Comparison of ENCODE assay signal across 8 cellular contexts in the genomic region with DNA sequence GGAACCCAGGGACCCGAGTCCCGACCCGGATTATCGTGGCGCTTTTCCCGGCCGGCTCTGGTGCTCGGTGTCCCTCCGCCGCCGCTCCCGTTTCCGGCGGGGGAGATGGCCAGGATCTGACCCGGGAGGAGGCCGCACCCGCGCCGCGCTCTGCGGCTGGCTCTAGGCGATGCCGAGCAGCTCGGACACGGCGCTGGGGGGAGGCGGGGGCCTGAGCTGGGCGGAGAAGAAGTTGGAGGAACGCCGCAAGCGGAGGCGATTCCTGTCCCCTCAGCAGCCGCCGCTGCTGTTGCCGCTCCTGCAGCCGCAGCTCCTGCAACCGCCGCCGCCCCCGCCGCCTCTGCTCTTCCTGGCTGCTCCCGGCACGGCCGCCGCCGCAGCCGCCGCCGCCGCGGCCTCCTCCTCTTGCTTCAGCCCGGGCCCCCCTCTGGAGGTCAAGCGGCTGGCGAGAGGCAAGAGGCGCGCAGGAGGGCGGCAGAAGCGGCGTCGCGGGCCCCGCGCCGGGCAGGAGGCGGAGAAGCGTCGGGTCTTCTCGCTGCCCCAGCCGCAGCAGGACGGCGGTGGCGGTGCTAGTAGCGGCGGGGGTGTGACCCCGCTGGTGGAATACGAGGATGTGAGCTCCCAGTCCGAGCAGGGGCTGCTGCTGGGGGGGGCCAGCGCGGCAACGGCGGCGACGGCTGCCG. TPM values are rescaled to one million over a fixed set of nuclear protein-coding genes. Genes with fewer than 3 reads are reported as not detected.
DNase-seq lines count a peak whose midpoint lies in the region; ATAC-seq, FAIRE-seq and TF ChIP-seq lines count a peak whose summit lies in the region.

No MANE protein-coding gene starts in this region.

- peak overlapping the region; percentile 40 for H2AFZ ChIP-seq in endothelial cell of umbilical vein (ENCODE audit: low read depth, low read length)

- no peaks in the 10 kb centered on the region for H3K9me1 ChIP-seq in endothelial cell of umbilical vein (replicated peaks; ENCODE audit: control insufficient read depth, extremely low read depth, insufficient read depth, low read length)

- POLR2A ChIA-PET in endothelial cell of umbilical vein (lab: Charles Lee) = no interaction called here

- peak; percentile 18 for DNase-seq in NCI-H2029 (lab: John Stamatoyannopoulos, UW)
- no peak for DNase-seq in NCI-H2029 treated with DMSO at 0.1 percent for 48 hours (lab: John Stamatoyannopoulos, UW)
- DNase-seq in NCI-H1105 (lab: John Stamatoyannopoulos, UW) = peak; percentile 35
- DNase-seq in activated T-cell treated with anti-CD3 and anti-CD28 coated beads for 1 hour (ENCODE audit: low read depth) = peak; percentile 12
- DNase-seq in endothelial cell of umbilical vein (ENCODE audit: low read depth, low spot score) = peak; percentile 46
- peak; percentile 55 to 72 (median 70) for DNase-seq in mucosa of descending colon
- peak; percentile 2 to 4 for DNase-seq in stimulated activated CD8-positive, alpha-beta memory T cell treated with anti-CD3 and anti-CD28 coated beads, Interleukin-4, amount 100 ng/mL, for 4 hours (ENCODE audit: low read depth in 2 of 2, low spot score in 1 of 2)

- CTCF ChIA-PET in endothelial cell of umbilical vein (lab: Charles Lee) = interaction anchor here (0.6 to 5.9 kb wide), 5 partner anchors 54 to 370 kb away, joined by 4 to 62 read pairs (median 7); no protein-coding TSS in a partner anchor

- H3K9me3 ChIP-seq in endothelial cell of umbilical vein (replicated peaks; ENCODE audit: control insufficient read depth, insufficient read depth, low read length) (no peaks in the 10 kb centered on the region), mucosa of descending colon (no peaks in the 10 kb centered on the region)

- intact Hi-C loops in endothelial cell of umbilical vein (cut with micrococcal nuclease) = loop anchor here (1.0 kb wide), 3 partner anchors 54 to 184 kb away; a partner anchor contains a TSS
- intact Hi-C loops in mucosa of descending colon (cut with DNase I, micrococcal nuclease) = no loop called here

- H3K36me3 ChIP-seq in endothelial cell of umbilical vein (ENCODE audit: control insufficient read depth in 2 of 2, extremely low read depth in 1 of 2, insufficient read depth in 2 of 2, low read length in 2 of 2) (no peaks in the 10 kb centered on the region), mucosa of descending colon (ENCODE audit: low read depth) (no peaks in the 10 kb centered on the region)

- TF ChIP-seq POLR2A in endothelial cell of umbilical vein (IDR thresholded peaks at IDR 0.05; ENCODE audit: low read depth, low read length) = no peak

- peak; percentile 13 for ATAC-seq in mucosa of descending colon
- no peak for ATAC-seq in GM18861 (IDR thresholded peaks at IDR 0.05; ENCODE audit: unreplicated experiment)

- no TSS peak for BruUV-seq in endothelial cell of umbilical vein (replicated peaks; lab: Mats Ljungman, UMichigan)

- no peaks in the 10 kb centered on the region for H3K27me3 ChIP-seq in endothelial cell of umbilical vein (ENCODE audit: control insufficient read depth in 2 of 2, insufficient read depth in 2 of 2, low read length in 2 of 2)

- H3K4me1 ChIP-seq in endothelial cell of umbilical vein (ENCODE audit: control insufficient read depth, extremely low read depth, insufficient read depth, low read length) = peaks cover 23% of the 10 kb centered on the region
- H3K4me1 ChIP-seq in mucosa of descending colon (ENCODE audit: low read depth) = peaks cover 34% of the 10 kb centered on the region

- H3K9ac ChIP-seq in endothelial cell of umbilical vein (replicated peaks; ENCODE audit: extremely low read depth, insufficient read depth, low read length) = peak overlapping the region; percentile 89

- peak overlapping the region; percentile 56 for H3K27ac ChIP-seq in endothelial cell of umbilical vein (ENCODE audit: insufficient read depth, low read depth, low read length)

- dilution Hi-C loops in endothelial cell of umbilical vein (cut with MboI; ENCODE audit: extremely low pct_ligation_motif_present, low sequenced_read_pairs) = no loop called here

- TF ChIP-seq CTCF in endothelial cell of umbilical vein (IDR thresholded peaks at IDR 0.05; ENCODE audit: extremely low read depth in 1 of 2, insufficient read depth in 1 of 2, low read depth in 1 of 2, low read length in 2 of 2) (no peak), mucosa of descending colon (IDR thresholded peaks at IDR 0.05) (no peak)

- H3K4me3 ChIP-seq in endothelial cell of umbilical vein (replicated peaks in 1 of 3; ENCODE audit: insufficient read depth in 1 of 3, low read depth in 1 of 3, low read length in 3 of 3) (peak overlapping the region; percentile 73 to 96 (median 91)), mucosa of descending colon (peak overlapping the region; percentile 76)

- FAIRE-seq in endothelial cell of umbilical vein (lab: Jason Lieb, UNC) = no peak

- H4K20me1 ChIP-seq in endothelial cell of umbilical vein (replicated peaks; ENCODE audit: control insufficient read depth, extremely low read depth, insufficient read depth, low read length) = peaks cover 9% of the 10 kb centered on the region

- H3K4me2 ChIP-seq in endothelial cell of umbilical vein (ENCODE audit: insufficient read depth, low read length) = peak overlapping the region; percentile 49

- H3K79me2 ChIP-seq in endothelial cell of umbilical vein (ENCODE audit: control insufficient read depth, insufficient read depth, low read length) = peaks cover 55% of the 10 kb centered on the region

TF ChIP-seq in endothelial cell of umbilical vein, 7 proteins besides CTCF, POLR2A, EP300 and RAD21:
- TF ChIP-seq GATA2 (IDR thresholded peaks at IDR 0.05; ENCODE audit: insufficient read depth, insufficient read length, low read depth, low read length) (no peak), MYC (IDR thresholded peaks at IDR 0.05; ENCODE audit: low read depth, low read length) (no peak), JUN (IDR thresholded peaks at IDR 0.05; ENCODE audit: borderline replicate concordance, insufficient read depth, insufficient read length, low read depth) (no peak), POLR2AphosphoS5 (IDR thresholded peaks at IDR 0.05; ENCODE audit: insufficient read depth, low read depth, low read length) (peak; percentile 9), FOS (IDR thresholded peaks at IDR 0.05; ENCODE audit: borderline replicate concordance, insufficient read depth, low read length) (no peak), EZH2 (IDR thresholded peaks at IDR 0.05; ENCODE audit: borderline replicate concordance, low read depth, low read length, severe bottlenecking) (no peak)
- TF ChIP-seq, protein P1, sequence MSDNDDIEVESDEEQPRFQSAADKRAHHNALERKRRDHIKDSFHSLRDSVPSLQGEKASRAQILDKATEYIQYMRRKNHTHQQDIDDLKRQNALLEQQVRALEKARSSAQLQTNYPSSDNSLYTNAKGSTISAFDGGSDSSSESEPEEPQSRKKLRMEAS (IDR thresholded peaks at IDR 0.05; ENCODE audit: insufficient read depth, insufficient read length) = no peak

RNA-seq across cellular contexts. Expression of a gene that starts 0.6 kb away (rescaled TPM):
- total RNA-seq in endothelial cell of umbilical vein = 50.7 and 56.7 TPM in 2 replicates
- polyA plus RNA-seq in endothelial cell of umbilical vein = 22.8 and 24.5 TPM in 2 replicates
- 22.9 and 23.9 TPM in 2 replicates for polyA plus RNA-seq in endothelial cell of umbilical vein (2011; cell fraction: cytosol; rRNA removed)
- 78.8 and 84.5 TPM in 2 replicates for polyA plus RNA-seq in endothelial cell of umbilical vein (2011; cell fraction: nucleus; rRNA removed)
- polyA plus RNA-seq in endothelial cell of umbilical vein (2012) = 28.1 and 38.4 TPM in 2 replicates
- polyA minus RNA-seq in endothelial cell of umbilical vein = 70.7 and 72.8 TPM in 2 replicates
- polyA minus RNA-seq in endothelial cell of umbilical vein (2011; cell fraction: cytosol; rRNA and poly(A)+ RNA removed) = 25.2 TPM
- polyA minus RNA-seq in endothelial cell of umbilical vein (2011; cell fraction: nucleus; rRNA and poly(A)+ RNA removed) = 91.0 and 122 TPM in 2 replicates
- total RNA-seq in mucosa of descending colon = 10 to 100 TPM; 48.1 to 59.5 (median 57.5) TPM
